8 cellular contexts compared by ENCODE assay signal in genomic region chr16:2267505-2267912, GRCh38. TPM values are rescaled to one million over a fixed set of nuclear protein-coding genes. Genes with fewer than 3 reads are reported as not detected.
DNase-seq lines count a peak whose midpoint lies in the region; ATAC-seq and TF ChIP-seq lines count a peak whose summit lies in the region.
"Not testable (repeated sequence)": the region's sequence is repeated elsewhere in the genome, so short reads cannot be mapped to it uniquely, and the experiment has no call there.

No MANE protein-coding gene starts in this region.

- peaks cover 44% of the 10 kb centered on the region for H4K20me1 ChIP-seq in OCI-LY3 (ENCODE audit: insufficient read depth, low read length)

- H3K4me3 Mint-ChIP-seq in activated naive CD4-positive, alpha-beta T cell treated with anti-CD3 and anti-CD28 coated beads, Interleukin-2, amount 50 U/mL, for 24 hours: peak overlapping the region; percentile 94

- H3K4me1 ChIP-seq in OCI-LY3 (ENCODE audit: low read length): peaks cover 17% of the 10 kb centered on the region
- peaks cover 9 to 31% of the 10 kb centered on the region in 2 donors for H3K4me1 ChIP-seq in muscle layer of duodenum (ENCODE audit: control insufficient read depth in 1 of 2, insufficient read depth in 2 of 2, low read length in 2 of 2)
- not testable (repeated sequence) for H3K4me1 ChIP-seq in testis

- H3K36me3 Mint-ChIP-seq in activated naive CD4-positive, alpha-beta T cell treated with anti-CD3 and anti-CD28 coated beads, Interleukin-2, amount 50 U/mL, for 24 hours: not testable (repeated sequence)

- not testable (repeated sequence) for DNase-seq in fibroblast of pulmonary artery (ENCODE audit: low read depth)
- peak; percentile 28 for DNase-seq in testis

- peak overlapping the region; percentile 100 for H3K27ac Mint-ChIP-seq in activated naive CD4-positive, alpha-beta T cell treated with anti-CD3 and anti-CD28 coated beads, Interleukin-2, amount 50 U/mL, for 24 hours

- H3K36me3 ChIP-seq in OCI-LY3 (replicated peaks; ENCODE audit: low read depth, low read length) (peaks cover 20% of the 10 kb centered on the region), muscle layer of duodenum (ENCODE audit: control insufficient read depth in 1 of 2, insufficient read depth in 2 of 2, low read length in 2 of 2) (peaks cover 14 to 15% of the 10 kb centered on the region in 2 donors)
- not testable (repeated sequence) for H3K36me3 ChIP-seq in testis (ENCODE audit: low read depth, missing control alignments)

- peak overlapping the region; percentile 84 for H3K9ac ChIP-seq in OCI-LY3 (ENCODE audit: low read length)

- peaks cover 62% of the 10 kb centered on the region for H3K79me2 ChIP-seq in OCI-LY3 (ENCODE audit: low read length)

- H3K4me1 Mint-ChIP-seq in activated naive CD4-positive, alpha-beta T cell treated with anti-CD3 and anti-CD28 coated beads, Interleukin-2, amount 50 U/mL, for 24 hours: peaks cover 32% of the 10 kb centered on the region

- intact Hi-C loops in testis (cut with DNase I; ENCODE audit: low total_unique reads): not testable (repeated sequence)

- WGBS in testis, 2 donors: 0% methylated on average over 15 to 35 of the region's 54 CpGs

- not testable (repeated sequence) for H3K27me3 Mint-ChIP-seq in activated naive CD4-positive, alpha-beta T cell treated with anti-CD3 and anti-CD28 coated beads, Interleukin-2, amount 50 U/mL, for 24 hours

- H3K4me3 ChIP-seq in GM08714 (ENCODE audit: low read length) (peak overlapping the region; percentile 75), OCI-LY3 (ENCODE audit: low read length) (peak overlapping the region; percentile 87), fibroblast of pulmonary artery (replicated peaks; ENCODE audit: low read depth, low read length) (peak overlapping the region; percentile 88), muscle layer of duodenum (ENCODE audit: low read depth in 1 of 2, low read length in 2 of 2) (peak overlapping the region; percentile 61 to 95), testis (peak overlapping the region; percentile 67 to 85)

- not testable (repeated sequence) for H3K9me3 ChIP-seq in OCI-LY3 (ENCODE audit: insufficient read depth, low read length); muscle layer of duodenum (ENCODE audit: control insufficient read depth in 1 of 2, low read length in 2 of 2); testis

- TF ChIP-seq POLR2A in testis (IDR thresholded peaks at IDR 0.05): not testable (repeated sequence)

- not testable (repeated sequence) for H3K9me3 Mint-ChIP-seq in activated naive CD4-positive, alpha-beta T cell treated with anti-CD3 and anti-CD28 coated beads, Interleukin-2, amount 50 U/mL, for 24 hours

- H2AFZ ChIP-seq in OCI-LY3 (ENCODE audit: low read depth, low read length): peak overlapping the region; percentile 98

- H3K27me3 ChIP-seq in OCI-LY3 (ENCODE audit: low read depth, low read length); muscle layer of duodenum (ENCODE audit: low read depth, low read length); testis: not testable (repeated sequence)

- H3K27ac ChIP-seq in OCI-LY3 (ENCODE audit: low read length) (peak overlapping the region; percentile 86), muscle layer of duodenum (ENCODE audit: low read length) (peak overlapping the region; percentile 96), testis (peak overlapping the region; percentile 84 to 95)

- ATAC-seq in GM21529 (IDR thresholded peaks at IDR 0.05; ENCODE audit: unreplicated experiment) (peak; percentile 51), HG03196 (IDR thresholded peaks at IDR 0.05; ENCODE audit: unreplicated experiment) (peak; percentile 50)

- TF ChIP-seq CTCF in OCI-LY3 (IDR thresholded peaks at IDR 0.05; ENCODE audit: low read depth, low read length); fibroblast of pulmonary artery (IDR thresholded peaks at IDR 0.05; ENCODE audit: low read length, missing control alignments); testis (IDR thresholded peaks at IDR 0.05): not testable (repeated sequence)

- peak overlapping the region; percentile 82 for H3K4me2 ChIP-seq in OCI-LY3 (ENCODE audit: low read length)

RNA-seq across cellular contexts. Expression of gene RNPS1, which starts 0.4 kb away (rescaled TPM):
- total RNA-seq in testis: 100 to 1,000 TPM; 261 to 294 TPM
- 197 TPM for polyA plus RNA-seq in testis (ENCODE audit: insufficient read depth, low read depth, low replicate concordance)

RNA-seq across cellular contexts. Expression of gene ECI1, which starts 16.1 kb away (rescaled TPM):
- 10 to 100 TPM; 36.1 to 39.0 TPM for total RNA-seq in testis
- 25.5 TPM for polyA plus RNA-seq in testis (ENCODE audit: insufficient read depth, low read depth, low replicate concordance)

RNA-seq across cellular contexts. Expression of gene DNASE1L2, which starts 31.3 kb away (rescaled TPM):
- total RNA-seq in testis: 1 to 10 TPM; 2.5 to 3.5 TPM
- polyA plus RNA-seq in testis (ENCODE audit: insufficient read depth, low read depth, low replicate concordance): 1.1 TPM

RNA-seq across cellular contexts. Expression of gene E4F1, which starts 44.1 kb away (rescaled TPM):
- total RNA-seq in testis: 10 to 100 TPM; 57.4 to 69.4 TPM
- polyA plus RNA-seq in testis (ENCODE audit: insufficient read depth, low read depth, low replicate concordance): 20.0 TPM

RNA-seq across cellular contexts. Expression of gene PGP, which starts 52.9 kb away (rescaled TPM):
- total RNA-seq in testis: 100 to 1,000 TPM in 1 of 2 donors, 10 to 100 TPM in 1; 50.0 to 118 TPM
- polyA plus RNA-seq in testis (ENCODE audit: insufficient read depth, low read depth, low replicate concordance): 56.3 TPM
